11 cellular contexts compared by ENCODE assay signal in genomic region chr12:51752490-51752889, GRCh38.
A peak's percentile ranks its signal among the peaks of the same experiment; 100 is the strongest.
DNase-seq lines count a peak whose midpoint lies in the region; ATAC-seq and FAIRE-seq lines count a peak whose summit lies in the region.
"Had no signal": no experiment of that assay in that cellular context is flagged by ENCODE, and none has a peak within 500 bp of the region (broad histone marks: within the 10 kb centered on the region; RNA-seq: fewer than 3 reads in every experiment).

No MANE protein-coding gene starts in this region.

- H3K4me3 Mint-ChIP-seq in dendritic cell treated with granulocyte-macrophage colony-stimulating factor and Interleukin-4, amounts not matched to agents 40 ng/mL and 50 ng/mL, for 4 days, result no peak overlapping the region
- H3K4me3 Mint-ChIP-seq: activated B cell treated with CpG ODN at 0.5 μM for 24 hours had no signal

- intact Hi-C loops in dendritic cell treated with granulocyte-macrophage colony-stimulating factor and Interleukin-4, amounts not matched to agents 40 ng/mL and 50 ng/mL, for 4 days (cut with micrococcal nuclease), result no loop called here

- peak; percentile 21 for ATAC-seq in left lobe of liver
- no peak for ATAC-seq in GM18909 (IDR thresholded peaks at IDR 0.05; ENCODE audit: poor library complexity, unreplicated experiment)
- no peak for ATAC-seq in GM18873 (IDR thresholded peaks at IDR 0.05; ENCODE audit: low FRiP score, unreplicated experiment)

- H3K27me3 Mint-ChIP-seq in dendritic cell treated with granulocyte-macrophage colony-stimulating factor and Interleukin-4, amounts not matched to agents 40 ng/mL and 50 ng/mL, for 4 days, result peaks cover 4% of the 10 kb centered on the region

- H3K9me3 Mint-ChIP-seq in dendritic cell treated with granulocyte-macrophage colony-stimulating factor and Interleukin-4, amounts not matched to agents 40 ng/mL and 50 ng/mL, for 4 days, result no peaks in the 10 kb centered on the region
- H3K9me3 Mint-ChIP-seq: activated B cell treated with CpG ODN at 0.5 μM for 24 hours had no signal

- FAIRE-seq in urothelium cell line (lab: Jason Lieb, UNC), result no peak

- peaks cover 45% of the 10 kb centered on the region for H3K4me1 Mint-ChIP-seq in dendritic cell treated with granulocyte-macrophage colony-stimulating factor and Interleukin-4, amounts not matched to agents 40 ng/mL and 50 ng/mL, for 4 days (ENCODE audit: low read depth)
- H3K4me1 Mint-ChIP-seq: activated B cell treated with CpG ODN at 0.5 μM for 24 hours had no signal

- H3K27ac Mint-ChIP-seq in dendritic cell treated with granulocyte-macrophage colony-stimulating factor and Interleukin-4, amounts not matched to agents 40 ng/mL and 50 ng/mL, for 4 days, result peak overlapping the region; percentile 74
- H3K27ac Mint-ChIP-seq: activated B cell treated with CpG ODN at 0.5 μM for 24 hours had no signal

- DNase-seq in DMS 273 (lab: John Stamatoyannopoulos, UW; ENCODE audit: unreplicated experiment) (peak; percentile 1), DMS 273 treated with DMSO at 0.1 percent for 48 hours (lab: John Stamatoyannopoulos, UW) (no peak), left lobe of liver (ENCODE audit: low spot score) (no peak), urothelium cell line (ENCODE audit: low spot score) (peak; percentile 18)
- no peak for DNase-seq in stimulated activated naive CD4-positive, alpha-beta T cell (lab: John Stamatoyannopoulos, UW)
- DNase-seq: activated B cell treated with CpG ODN at 0.5 μM for 24 hours; NCI-H1105; stimulated activated CD4-positive, alpha-beta T cell treated with anti-CD3 and anti-CD28 coated beads, Interleukin-4, amount 100 ng/mL, for 1 hour had no signal

- no peaks in the 10 kb centered on the region for H3K36me3 Mint-ChIP-seq in dendritic cell treated with granulocyte-macrophage colony-stimulating factor and Interleukin-4, amounts not matched to agents 40 ng/mL and 50 ng/mL, for 4 days (ENCODE audit: low read depth)

Comparison
In these comparisons a context has a peak if more than half of its experiments do, and no peak if none do; other contexts are left out.
1. DNase-seq: peak in DMS 273 (single experiment) and urothelium cell line (single experiment); none in DMS 273 treated with DMSO at 0.1 percent for 48 hours (single experiment), left lobe of liver (single experiment) and stimulated activated naive CD4-positive, alpha-beta T cell (0 of 6).